Comparison of ENCODE assay signal across 1 cellular context in the genomic region with DNA sequence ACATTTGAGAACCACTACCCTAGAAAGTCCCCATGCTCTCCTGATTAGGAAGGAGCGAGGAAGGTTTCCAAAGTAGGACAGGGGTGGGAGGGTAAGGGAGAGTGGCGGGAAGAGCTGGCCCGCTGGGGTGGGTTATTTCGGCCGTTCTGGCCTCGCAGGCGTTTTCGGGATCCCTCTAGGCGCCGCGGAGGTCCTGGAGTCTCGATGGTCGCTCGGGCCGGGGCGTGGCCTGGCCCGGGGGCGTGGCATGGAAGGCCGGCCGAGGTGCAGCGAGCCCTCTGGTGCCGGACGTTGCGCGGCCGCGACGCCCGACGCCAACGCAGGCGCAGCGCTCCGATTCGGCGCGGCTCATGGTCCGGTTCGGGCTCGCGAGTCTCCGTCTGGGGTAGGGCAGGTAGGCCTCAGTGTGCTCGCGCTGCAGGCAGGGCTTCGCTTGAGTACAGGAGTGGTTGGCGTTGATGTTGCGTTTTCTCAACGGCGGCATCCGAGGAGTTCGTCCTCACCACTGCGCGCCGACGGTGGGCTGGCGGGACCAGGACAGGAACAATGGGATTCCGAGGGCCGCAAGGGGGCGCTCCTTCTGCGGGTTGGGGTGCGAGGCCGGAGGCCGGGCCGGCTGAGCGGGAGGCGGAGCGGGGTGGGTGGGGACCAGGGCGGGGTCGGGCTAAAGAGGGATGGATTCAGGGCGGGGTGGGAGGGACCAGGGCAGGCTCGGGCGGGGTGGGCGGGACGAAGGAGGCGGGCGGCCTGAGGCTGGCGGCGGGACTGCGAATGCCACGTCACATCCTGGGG.
TF ChIP-seq lines count a peak whose summit lies in the region.

A gene with protein sequence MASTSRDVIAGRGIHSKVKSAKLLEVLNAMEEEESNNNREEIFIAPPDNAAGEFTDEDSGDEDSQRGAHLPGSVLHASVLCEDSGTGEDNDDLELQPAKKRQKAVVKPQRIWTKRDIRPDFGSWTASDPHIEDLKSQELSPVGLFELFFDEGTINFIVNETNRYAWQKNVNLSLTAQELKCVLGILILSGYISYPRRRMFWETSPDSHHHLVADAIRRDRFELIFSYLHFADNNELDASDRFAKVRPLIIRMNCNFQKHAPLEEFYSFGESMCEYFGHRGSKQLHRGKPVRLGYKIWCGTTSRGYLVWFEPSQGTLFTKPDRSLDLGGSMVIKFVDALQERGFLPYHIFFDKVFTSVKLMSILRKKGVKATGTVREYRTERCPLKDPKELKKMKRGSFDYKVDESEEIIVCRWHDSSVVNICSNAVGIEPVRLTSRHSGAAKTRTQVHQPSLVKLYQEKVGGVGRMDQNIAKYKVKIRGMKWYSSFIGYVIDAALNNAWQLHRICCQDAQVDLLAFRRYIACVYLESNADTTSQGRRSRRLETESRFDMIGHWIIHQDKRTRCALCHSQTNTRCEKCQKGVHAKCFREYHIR (plus strand): TSS at position 287 of the 792 bp plus-strand sequence. CDS start 7,628 bp downstream, outside the sequence.

TF ChIP-seq in WTC11, 78 proteins besides CTCF, POLR2A, EP300 and RAD21 (continued from another document and continues in another):
- TF ChIP-seq, protein P1, sequence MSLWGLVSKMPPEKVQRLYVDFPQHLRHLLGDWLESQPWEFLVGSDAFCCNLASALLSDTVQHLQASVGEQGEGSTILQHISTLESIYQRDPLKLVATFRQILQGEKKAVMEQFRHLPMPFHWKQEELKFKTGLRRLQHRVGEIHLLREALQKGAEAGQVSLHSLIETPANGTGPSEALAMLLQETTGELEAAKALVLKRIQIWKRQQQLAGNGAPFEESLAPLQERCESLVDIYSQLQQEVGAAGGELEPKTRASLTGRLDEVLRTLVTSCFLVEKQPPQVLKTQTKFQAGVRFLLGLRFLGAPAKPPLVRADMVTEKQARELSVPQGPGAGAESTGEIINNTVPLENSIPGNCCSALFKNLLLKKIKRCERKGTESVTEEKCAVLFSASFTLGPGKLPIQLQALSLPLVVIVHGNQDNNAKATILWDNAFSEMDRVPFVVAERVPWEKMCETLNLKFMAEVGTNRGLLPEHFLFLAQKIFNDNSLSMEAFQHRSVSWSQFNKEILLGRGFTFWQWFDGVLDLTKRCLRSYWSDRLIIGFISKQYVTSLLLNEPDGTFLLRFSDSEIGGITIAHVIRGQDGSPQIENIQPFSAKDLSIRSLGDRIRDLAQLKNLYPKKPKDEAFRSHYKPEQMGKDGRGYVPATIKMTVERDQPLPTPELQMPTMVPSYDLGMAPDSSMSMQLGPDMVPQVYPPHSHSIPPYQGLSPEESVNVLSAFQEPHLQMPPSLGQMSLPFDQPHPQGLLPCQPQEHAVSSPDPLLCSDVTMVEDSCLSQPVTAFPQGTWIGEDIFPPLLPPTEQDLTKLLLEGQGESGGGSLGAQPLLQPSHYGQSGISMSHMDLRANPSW (CRISPR knock-in tag; conservative IDR thresholded peaks at IDR 0.05; ENCODE audit: low read depth), result no peak
- TF ChIP-seq ZNF423 (CRISPR knock-in tag; IDR thresholded peaks at IDR 0.05) (no peak), ATF1 (CRISPR knock-in tag; IDR thresholded peaks at IDR 0.05) (peak; percentile 91; the same call in 1 of the 2 replicates), NFE2L1 (CRISPR knock-in tag; IDR thresholded peaks at IDR 0.05) (peak; percentile 82), JUN (CRISPR knock-in tag; IDR thresholded peaks at IDR 0.05) (peak; percentile 44; the same call in 1 of the 2 replicates), ZNF121 (CRISPR knock-in tag; IDR thresholded peaks at IDR 0.05) (peak; percentile 58; the same call in 1 of the 2 replicates), TCF7 (CRISPR knock-in tag; IDR thresholded peaks at IDR 0.05; ENCODE audit: low read depth) (0 out of 2 replicates have a peak, but pooled peaks have one; percentile 65), RORB (CRISPR knock-in tag; IDR thresholded peaks at IDR 0.05) (no peak), TP53 (CRISPR knock-in tag; IDR thresholded peaks at IDR 0.05) (no peak), MXD4 (CRISPR knock-in tag; IDR thresholded peaks at IDR 0.05; ENCODE audit: borderline replicate concordance) (no peak), CREB1 (CRISPR knock-in tag; IDR thresholded peaks at IDR 0.05) (peak; percentile 70; the same call in 1 of the 2 replicates), NR2C2 (CRISPR knock-in tag; IDR thresholded peaks at IDR 0.05) (no peak), SMAD4 (CRISPR knock-in tag; IDR thresholded peaks at IDR 0.05) (peak; percentile 84; the same call in 1 of the 2 replicates), MYBL2 (CRISPR knock-in tag; IDR thresholded peaks at IDR 0.05) (peak; percentile 57; the same call in 1 of the 2 replicates), PRRX2 (CRISPR knock-in tag; IDR thresholded peaks at IDR 0.05) (no peak), ZNF671 (CRISPR knock-in tag; IDR thresholded peaks at IDR 0.05) (peak; percentile 59; the same call in 1 of the 2 replicates), ZNF219 (CRISPR knock-in tag; IDR thresholded peaks at IDR 0.05; ENCODE audit: borderline replicate concordance) (0 out of 2 replicates have a peak, but pooled peaks have one; percentile 46), GRHL2 (CRISPR knock-in tag; IDR thresholded peaks at IDR 0.05; ENCODE audit: insufficient replicate concordance, severe bottlenecking) (no peak), SMAD3 (CRISPR knock-in tag; IDR thresholded peaks at IDR 0.05; ENCODE audit: borderline replicate concordance) (peak; percentile 94), KAT7 (CRISPR knock-in tag; IDR thresholded peaks at IDR 0.05; ENCODE audit: borderline replicate concordance) (0 out of 2 replicates have a peak, but pooled peaks have one; percentile 90), HMGA2 (CRISPR knock-in tag; IDR thresholded peaks at IDR 0.05) (no peak), ZNF416 (CRISPR knock-in tag; IDR thresholded peaks at IDR 0.05) (peak; percentile 90), GTF2I (CRISPR knock-in tag; conservative IDR thresholded peaks at IDR 0.05) (no peak), ELF4 (CRISPR knock-in tag; IDR thresholded peaks at IDR 0.05; ENCODE audit: low read depth) (no peak), JAZF1 (CRISPR knock-in tag; IDR thresholded peaks at IDR 0.05) (no peak), CREM (CRISPR knock-in tag; IDR thresholded peaks at IDR 0.05) (peak; percentile 80), ZBTB21 (CRISPR knock-in tag; IDR thresholded peaks at IDR 0.05; ENCODE audit: borderline replicate concordance) (no peak), OVOL2 (CRISPR knock-in tag; IDR thresholded peaks at IDR 0.05; ENCODE audit: borderline replicate concordance) (no peak), NR3C1 (CRISPR knock-in tag; conservative IDR thresholded peaks at IDR 0.05; ENCODE audit: low read depth) (no peak)
- TF ChIP-seq, protein P2, sequence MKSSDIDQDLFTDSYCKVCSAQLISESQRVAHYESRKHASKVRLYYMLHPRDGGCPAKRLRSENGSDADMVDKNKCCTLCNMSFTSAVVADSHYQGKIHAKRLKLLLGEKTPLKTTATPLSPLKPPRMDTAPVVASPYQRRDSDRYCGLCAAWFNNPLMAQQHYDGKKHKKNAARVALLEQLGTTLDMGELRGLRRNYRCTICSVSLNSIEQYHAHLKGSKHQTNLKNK (CRISPR knock-in tag; IDR thresholded peaks at IDR 0.05), result 0 out of 2 replicates have a peak, but pooled peaks have one; percentile 40
- TF ChIP-seq, protein P3, sequence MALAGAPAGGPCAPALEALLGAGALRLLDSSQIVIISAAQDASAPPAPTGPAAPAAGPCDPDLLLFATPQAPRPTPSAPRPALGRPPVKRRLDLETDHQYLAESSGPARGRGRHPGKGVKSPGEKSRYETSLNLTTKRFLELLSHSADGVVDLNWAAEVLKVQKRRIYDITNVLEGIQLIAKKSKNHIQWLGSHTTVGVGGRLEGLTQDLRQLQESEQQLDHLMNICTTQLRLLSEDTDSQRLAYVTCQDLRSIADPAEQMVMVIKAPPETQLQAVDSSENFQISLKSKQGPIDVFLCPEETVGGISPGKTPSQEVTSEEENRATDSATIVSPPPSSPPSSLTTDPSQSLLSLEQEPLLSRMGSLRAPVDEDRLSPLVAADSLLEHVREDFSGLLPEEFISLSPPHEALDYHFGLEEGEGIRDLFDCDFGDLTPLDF (CRISPR knock-in tag; IDR thresholded peaks at IDR 0.05), result peak; percentile 91
- TF ChIP-seq, protein P4, sequence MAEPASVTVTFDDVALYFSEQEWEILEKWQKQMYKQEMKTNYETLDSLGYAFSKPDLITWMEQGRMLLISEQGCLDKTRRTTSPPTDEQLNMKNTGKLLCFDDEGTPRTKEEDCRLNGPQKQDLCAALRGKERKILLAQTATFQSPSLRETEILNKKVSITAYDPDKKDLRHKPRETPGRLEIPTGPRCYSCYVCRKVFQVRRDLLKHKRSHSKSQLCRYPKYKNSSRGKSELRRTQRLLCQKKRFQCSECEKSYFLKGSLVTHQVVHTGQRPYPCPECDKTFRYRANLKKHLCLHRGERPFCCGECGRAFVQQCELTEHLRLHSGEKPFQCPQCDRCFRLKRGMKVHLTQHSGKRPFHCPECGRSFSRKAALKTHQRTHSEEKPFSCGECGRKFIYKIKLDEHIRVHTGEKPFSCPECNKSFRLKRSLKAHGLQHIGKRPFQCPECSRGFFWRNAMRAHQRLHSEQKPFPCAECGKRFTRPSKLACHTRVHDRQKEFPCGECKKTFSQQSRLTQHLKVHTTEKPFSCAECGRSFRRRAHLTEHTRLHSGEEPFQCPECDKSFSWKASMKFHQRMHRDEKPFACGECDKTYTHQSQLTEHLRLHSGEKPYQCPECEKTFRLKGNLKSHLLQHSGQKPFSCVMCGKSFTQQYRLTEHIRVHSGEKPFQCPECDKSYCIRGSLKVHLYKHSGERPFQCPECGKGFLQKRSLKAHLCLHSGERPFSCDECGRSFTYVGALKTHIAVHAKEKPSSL (CRISPR knock-in tag; conservative IDR thresholded peaks at IDR 0.05), result no peak
- TF ChIP-seq, protein P5, sequence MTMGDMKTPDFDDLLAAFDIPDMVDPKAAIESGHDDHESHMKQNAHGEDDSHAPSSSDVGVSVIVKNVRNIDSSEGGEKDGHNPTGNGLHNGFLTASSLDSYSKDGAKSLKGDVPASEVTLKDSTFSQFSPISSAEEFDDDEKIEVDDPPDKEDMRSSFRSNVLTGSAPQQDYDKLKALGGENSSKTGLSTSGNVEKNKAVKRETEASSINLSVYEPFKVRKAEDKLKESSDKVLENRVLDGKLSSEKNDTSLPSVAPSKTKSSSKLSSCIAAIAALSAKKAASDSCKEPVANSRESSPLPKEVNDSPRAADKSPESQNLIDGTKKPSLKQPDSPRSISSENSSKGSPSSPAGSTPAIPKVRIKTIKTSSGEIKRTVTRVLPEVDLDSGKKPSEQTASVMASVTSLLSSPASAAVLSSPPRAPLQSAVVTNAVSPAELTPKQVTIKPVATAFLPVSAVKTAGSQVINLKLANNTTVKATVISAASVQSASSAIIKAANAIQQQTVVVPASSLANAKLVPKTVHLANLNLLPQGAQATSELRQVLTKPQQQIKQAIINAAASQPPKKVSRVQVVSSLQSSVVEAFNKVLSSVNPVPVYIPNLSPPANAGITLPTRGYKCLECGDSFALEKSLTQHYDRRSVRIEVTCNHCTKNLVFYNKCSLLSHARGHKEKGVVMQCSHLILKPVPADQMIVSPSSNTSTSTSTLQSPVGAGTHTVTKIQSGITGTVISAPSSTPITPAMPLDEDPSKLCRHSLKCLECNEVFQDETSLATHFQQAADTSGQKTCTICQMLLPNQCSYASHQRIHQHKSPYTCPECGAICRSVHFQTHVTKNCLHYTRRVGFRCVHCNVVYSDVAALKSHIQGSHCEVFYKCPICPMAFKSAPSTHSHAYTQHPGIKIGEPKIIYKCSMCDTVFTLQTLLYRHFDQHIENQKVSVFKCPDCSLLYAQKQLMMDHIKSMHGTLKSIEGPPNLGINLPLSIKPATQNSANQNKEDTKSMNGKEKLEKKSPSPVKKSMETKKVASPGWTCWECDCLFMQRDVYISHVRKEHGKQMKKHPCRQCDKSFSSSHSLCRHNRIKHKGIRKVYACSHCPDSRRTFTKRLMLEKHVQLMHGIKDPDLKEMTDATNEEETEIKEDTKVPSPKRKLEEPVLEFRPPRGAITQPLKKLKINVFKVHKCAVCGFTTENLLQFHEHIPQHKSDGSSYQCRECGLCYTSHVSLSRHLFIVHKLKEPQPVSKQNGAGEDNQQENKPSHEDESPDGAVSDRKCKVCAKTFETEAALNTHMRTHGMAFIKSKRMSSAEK (CRISPR knock-in tag; IDR thresholded peaks at IDR 0.05; ENCODE audit: borderline replicate concordance), result no peak
- TF ChIP-seq, protein P6, sequence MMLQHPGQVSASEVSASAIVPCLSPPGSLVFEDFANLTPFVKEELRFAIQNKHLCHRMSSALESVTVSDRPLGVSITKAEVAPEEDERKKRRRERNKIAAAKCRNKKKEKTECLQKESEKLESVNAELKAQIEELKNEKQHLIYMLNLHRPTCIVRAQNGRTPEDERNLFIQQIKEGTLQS (CRISPR knock-in tag; conservative IDR thresholded peaks at IDR 0.05), result no peak
- TF ChIP-seq, protein P7, sequence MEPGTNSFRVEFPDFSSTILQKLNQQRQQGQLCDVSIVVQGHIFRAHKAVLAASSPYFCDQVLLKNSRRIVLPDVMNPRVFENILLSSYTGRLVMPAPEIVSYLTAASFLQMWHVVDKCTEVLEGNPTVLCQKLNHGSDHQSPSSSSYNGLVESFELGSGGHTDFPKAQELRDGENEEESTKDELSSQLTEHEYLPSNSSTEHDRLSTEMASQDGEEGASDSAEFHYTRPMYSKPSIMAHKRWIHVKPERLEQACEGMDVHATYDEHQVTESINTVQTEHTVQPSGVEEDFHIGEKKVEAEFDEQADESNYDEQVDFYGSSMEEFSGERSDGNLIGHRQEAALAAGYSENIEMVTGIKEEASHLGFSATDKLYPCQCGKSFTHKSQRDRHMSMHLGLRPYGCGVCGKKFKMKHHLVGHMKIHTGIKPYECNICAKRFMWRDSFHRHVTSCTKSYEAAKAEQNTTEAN (CRISPR knock-in tag; IDR thresholded peaks at IDR 0.05), result peak; percentile 89
- TF ChIP-seq, protein P8, sequence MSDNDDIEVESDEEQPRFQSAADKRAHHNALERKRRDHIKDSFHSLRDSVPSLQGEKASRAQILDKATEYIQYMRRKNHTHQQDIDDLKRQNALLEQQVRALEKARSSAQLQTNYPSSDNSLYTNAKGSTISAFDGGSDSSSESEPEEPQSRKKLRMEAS (CRISPR knock-in tag; IDR thresholded peaks at IDR 0.05), result peak; percentile 90
- TF ChIP-seq, protein P9, sequence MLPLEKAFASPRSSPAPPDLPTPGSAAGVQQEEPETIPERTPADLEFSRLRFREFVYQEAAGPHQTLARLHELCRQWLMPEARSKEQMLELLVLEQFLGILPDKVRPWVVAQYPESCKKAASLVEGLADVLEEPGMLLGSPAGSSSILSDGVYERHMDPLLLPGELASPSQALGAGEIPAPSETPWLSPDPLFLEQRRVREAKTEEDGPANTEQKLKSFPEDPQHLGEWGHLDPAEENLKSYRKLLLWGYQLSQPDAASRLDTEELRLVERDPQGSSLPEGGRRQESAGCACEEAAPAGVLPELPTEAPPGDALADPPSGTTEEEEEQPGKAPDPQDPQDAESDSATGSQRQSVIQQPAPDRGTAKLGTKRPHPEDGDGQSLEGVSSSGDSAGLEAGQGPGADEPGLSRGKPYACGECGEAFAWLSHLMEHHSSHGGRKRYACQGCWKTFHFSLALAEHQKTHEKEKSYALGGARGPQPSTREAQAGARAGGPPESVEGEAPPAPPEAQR (CRISPR knock-in tag; IDR thresholded peaks at IDR 0.05), result no peak
- TF ChIP-seq, protein P10, sequence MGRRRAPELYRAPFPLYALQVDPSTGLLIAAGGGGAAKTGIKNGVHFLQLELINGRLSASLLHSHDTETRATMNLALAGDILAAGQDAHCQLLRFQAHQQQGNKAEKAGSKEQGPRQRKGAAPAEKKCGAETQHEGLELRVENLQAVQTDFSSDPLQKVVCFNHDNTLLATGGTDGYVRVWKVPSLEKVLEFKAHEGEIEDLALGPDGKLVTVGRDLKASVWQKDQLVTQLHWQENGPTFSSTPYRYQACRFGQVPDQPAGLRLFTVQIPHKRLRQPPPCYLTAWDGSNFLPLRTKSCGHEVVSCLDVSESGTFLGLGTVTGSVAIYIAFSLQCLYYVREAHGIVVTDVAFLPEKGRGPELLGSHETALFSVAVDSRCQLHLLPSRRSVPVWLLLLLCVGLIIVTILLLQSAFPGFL (CRISPR knock-in tag; IDR thresholded peaks at IDR 0.05; ENCODE audit: borderline replicate concordance), result 0 out of 2 replicates have a peak, but pooled peaks have one; percentile 63
